Comparison of ENCODE assay signal across 20 cellular contexts in the genomic region with DNA sequence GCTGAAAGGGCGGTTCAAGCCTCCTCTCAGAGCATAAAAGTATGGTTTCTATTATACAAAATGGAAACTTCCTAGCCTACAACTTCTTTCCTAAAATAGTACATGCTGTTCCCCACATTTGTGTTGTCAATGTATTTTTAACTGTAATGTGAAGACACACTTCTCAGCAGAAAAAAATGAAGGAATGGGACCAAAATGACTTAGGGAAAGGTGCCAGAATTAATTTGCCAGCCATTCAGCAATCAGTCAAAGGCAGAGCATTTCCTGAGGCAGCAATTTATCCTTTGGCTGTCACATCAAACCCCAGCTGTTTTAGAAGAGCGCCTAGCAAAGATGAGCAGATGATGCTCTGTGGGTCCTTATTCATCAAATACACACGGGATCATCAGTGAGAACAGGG.
A peak's percentile ranks its signal among the peaks of the same experiment; 100 is the strongest.
DNase-seq lines count a peak whose midpoint lies in the region; ATAC-seq and TF ChIP-seq lines count a peak whose summit lies in the region.
"Had no signal": no experiment of that assay in that cellular context is flagged by ENCODE, and none has a peak within 500 bp of the region (broad histone marks: within the 10 kb centered on the region; RNA-seq: fewer than 3 reads in every experiment).

No MANE protein-coding gene starts in this region.

- no peak for TF ChIP-seq POLR2A in suprapubic skin (IDR thresholded peaks at IDR 0.05)

- no peak for ATAC-seq in HG03457 (IDR thresholded peaks at IDR 0.05; ENCODE audit: unreplicated experiment)
- ATAC-seq: CD8-positive, alpha-beta T cell had no signal

- WGBS in suprapubic skin: 38% methylated on average over 3 of the region's 3 CpGs

- H3K4me3 ChIP-seq in suprapubic skin: no peak overlapping the region
- H3K4me3 ChIP-seq: Peyer's patch, SJCRH30 had no signal

- no peak for TF ChIP-seq CTCF in suprapubic skin (IDR thresholded peaks at IDR 0.05)

- DNase-seq in NCI-H2171 treated with DMSO at 0.1 percent for 48 hours (lab: John Stamatoyannopoulos, UW): peak; percentile 5
- DNase-seq in NCI-H2171 (lab: John Stamatoyannopoulos, UW): no peak
- peak; percentile 55 for DNase-seq in NCI-H146 treated with DMSO at 0.1 percent for 48 hours (lab: John Stamatoyannopoulos, UW; ENCODE audit: unreplicated experiment)
- DNase-seq in inferior parietal cortex (ENCODE audit: extremely low spot score): peak; percentile 51
- DNase-seq in suprapubic skin (ENCODE audit: low spot score in 2 of 2): no peak
- DNase-seq in NCI-H2196 treated with DMSO at 0.1 percent for 48 hours (lab: John Stamatoyannopoulos, UW; ENCODE audit: unreplicated experiment): no peak
- DNase-seq: 8988T; AML-193; C1 segment of cervical spinal cord; Calu3; CD8-positive, alpha-beta T cell; GDM1; GOT3; Karpas-422; NCI-H187 treated with DMSO at 0.1 percent for 48 hours; NCI-H774; Peyer's patch; SJCRH30; T-helper 1 cell had no signal

- H3K9me3 ChIP-seq in suprapubic skin: no peaks in the 10 kb centered on the region
- H3K9me3 ChIP-seq: Peyer's patch, SJCRH30 had no signal

- no peaks in the 10 kb centered on the region for H3K27me3 ChIP-seq in suprapubic skin
- H3K27me3 ChIP-seq: Peyer's patch had no signal

- peak overlapping the region; percentile 29 for H3K27ac ChIP-seq in suprapubic skin
- H3K27ac ChIP-seq: Peyer's patch, SJCRH30 had no signal

- H3K36me3 ChIP-seq in suprapubic skin: no peaks in the 10 kb centered on the region
- H3K36me3 ChIP-seq: Peyer's patch, SJCRH30 had no signal

- TF ChIP-seq EP300 in suprapubic skin (IDR thresholded peaks at IDR 0.05): no peak

- peaks cover 3% of the 10 kb centered on the region for H3K4me1 ChIP-seq in suprapubic skin
- H3K4me1 ChIP-seq: Peyer's patch, SJCRH30 had no signal

Comparison
In these comparisons a context has a peak if more than half of its experiments do, and no peak if none do; other contexts are left out.
1. DNase-seq: peak in NCI-H2171 treated with DMSO at 0.1 percent for 48 hours (single experiment), NCI-H146 treated with DMSO at 0.1 percent for 48 hours (single experiment) and inferior parietal cortex (single experiment); none in NCI-H2171 (single experiment), suprapubic skin (0 of 2) and NCI-H2196 treated with DMSO at 0.1 percent for 48 hours (single experiment).